ENCODE assay signal across 37 cellular contexts in genomic region chr14:38496092-38496491, GRCh38.
"Had no signal": no experiment of that assay in that cellular context is flagged by ENCODE, and none has a peak within 500 bp of the region (broad histone marks: within the 10 kb centered on the region; RNA-seq: fewer than 3 reads in every experiment).

No MANE protein-coding gene starts in this region.

- H3K27me3 ChIP-seq: brain microvascular endothelial cell had no signal

- H3K4me2 ChIP-seq: PC-9 had no signal

- H2AFZ ChIP-seq: PC-9 had no signal

- H3K36me3 ChIP-seq: brain microvascular endothelial cell had no signal

- ATAC-seq: activated CD8-positive, alpha-beta T cell treated with anti-CD3 and anti-CD28 coated beads for 36 hours; activated T-cell treated with anti-CD3 and anti-CD28 coated beads, Interleukin-2, amount 50 U/mL, for 72 hours; activated T-helper 17 cell treated with anti-CD3 and anti-CD28 coated beads, Interleukin-2, amount 50 U/mL, for 72 hours; Right ventricle myocardium inferior had no signal

- FAIRE-seq: RCC 7860 had no signal

- DNase-seq: activated B cell treated with CpG ODN at 0.5 μM for 24 hours; activated CD4-positive, alpha-beta T cell treated with anti-CD3 and anti-CD28 coated beads for 1 hour; activated CD4-positive, alpha-beta T cell treated with anti-CD3 and anti-CD28 coated beads, Interleukin-2, amount 10 ng/mL, durations not matched to agents 24 days and 14 days; activated CD4-positive, alpha-beta T cell treated with anti-CD3 and anti-CD28 coated beads, Interleukin-2, amount 50 U/mL, for 4 hours; activated CD8-positive, alpha-beta T cell treated with anti-CD3 and anti-CD28 coated beads for 36 hours; activated effector memory CD4-positive, alpha-beta T cell treated with anti-CD3 and anti-CD28 coated beads, Interleukin-2, amount 50 U/mL, for 16 hours; activated naive CD4-positive, alpha-beta T cell; activated naive CD4-positive, alpha-beta T cell treated with anti-CD3 and anti-CD28 coated beads, Interleukin-2, amount 50 U/mL, for 16 hours; activated naive CD8-positive, alpha-beta T cell treated with anti-CD3 and anti-CD28 coated beads for 36 hours; activated T-cell treated with anti-CD3 and anti-CD28 coated beads, Interleukin-2, amount 50 U/mL, for 1 hour; activated T-cell treated with anti-CD3 and anti-CD28 coated beads, Interleukin-2, amount 50 U/mL, for 72 hours; amniotic stem cell; aorta; brain microvascular endothelial cell; central memory CD4-positive, alpha-beta T cell; Kasumi-1; KG1; MM.1S; MV-4-11; NCI-H1092; NCI-H1436 treated with DMSO at 0.1 percent for 48 hours; NCI-H1694 treated with DMSO at 0.1 percent for 48 hours; NCI-H2029; NCI-H2107; NCI-H446; NCI-H510A treated with DMSO at 0.1 percent for 48 hours; PC-9; SIG-M5; SW 1271; T-helper 1 cell; T-helper 2 cell; T-helper 9 cell had no signal

- H3K4me3 ChIP-seq: PC-9 had no signal

- H3K27ac ChIP-seq: brain microvascular endothelial cell, PC-9, RWPE1, VCaP had no signal
